19 cellular contexts compared by ENCODE assay signal in genomic region chr17:62912363-62912762, GRCh38. TPM values are rescaled to one million over a fixed set of nuclear protein-coding genes. Genes with fewer than 3 reads are reported as not detected.
DNase-seq lines count a peak whose midpoint lies in the region; ATAC-seq, FAIRE-seq and TF ChIP-seq lines count a peak whose summit lies in the region.
"Had no signal": no experiment of that assay in that cellular context is flagged by ENCODE, and none has a peak within 500 bp of the region (broad histone marks: within the 10 kb centered on the region; RNA-seq: fewer than 3 reads in every experiment).

No MANE protein-coding gene starts in this region.

- no peak overlapping the region for H2AK5ac ChIP-seq in IMR-90 (ENCODE audit: low read depth, low read length)

- H3K4me1 Mint-ChIP-seq in neural crest cell: peaks cover 33% of the 10 kb centered on the region
- no peaks in the 10 kb centered on the region for H3K4me1 Mint-ChIP-seq in natural killer cell treated with Interleukin-12 subunit alpha and Interleukin-12 subunit beta and Interleukin-15 and Interleukin-18, amount 100 ng/mL, for 72 hours (ENCODE audit: low read depth in 2 of 2)
- H3K4me1 Mint-ChIP-seq: CD4-positive, alpha-beta memory T cell had no signal

- no peak overlapping the region for H3K4ac ChIP-seq in IMR-90 (ENCODE audit: low read depth, low read length)

- no peaks in the 10 kb centered on the region for H4K20me1 ChIP-seq in IMR-90 (ENCODE audit: insufficient read depth, low read length)

- CTCF ChIA-PET in A549 (lab: Yijun Ruan, JAX) (interaction anchor here (0.9 kb wide), 1 partner anchor 191 kb away, joined by 4 read pairs; no protein-coding TSS in a partner anchor), IMR-90 (lab: Yijun Ruan, JAX) (no interaction called here)

- H3K4me1 ChIP-seq in A549: no peaks in the 10 kb centered on the region
- peaks cover 5% of the 10 kb centered on the region for H3K4me1 ChIP-seq in IMR-90 (ENCODE audit: control insufficient read depth, insufficient read depth, low read length)

- H3K27me3 ChIP-seq in IMR-90 (ENCODE audit: control insufficient read depth, insufficient read depth, low read length): peaks cover 4% of the 10 kb centered on the region

- no peak for DNase-seq in A549 (ENCODE audit: low read depth in 1 of 2, low spot score in 1 of 2)
- DNase-seq in IMR-90: no peak
- no peak for DNase-seq in neural crest cell (ENCODE audit: low read depth, low spot score)
- no peak for DNase-seq in left colon
- no peak for DNase-seq in natural killer cell treated with Interleukin-12 subunit alpha and Interleukin-12 subunit beta and Interleukin-15 and Interleukin-18, amount 100 ng/mL, for 72 hours (ENCODE audit: low spot score)
- DNase-seq: 8988T; C1 segment of cervical spinal cord; Calu3; CD4-positive, alpha-beta memory T cell; COR-L47; DMS53; DMS79 treated with DMSO at 0.1 percent for 48 hours; GF-D8; GOT3 had no signal

- TF ChIP-seq EP300 in A549 (IDR thresholded peaks at IDR 0.05): no peak

- no peak overlapping the region for H4K8ac ChIP-seq in IMR-90 (ENCODE audit: low read depth in 2 of 2, low read length in 2 of 2)

- H3K36me3 Mint-ChIP-seq in neural crest cell (ENCODE audit: low read depth): peaks cover 2% of the 10 kb centered on the region
- no peaks in the 10 kb centered on the region for H3K36me3 Mint-ChIP-seq in natural killer cell treated with Interleukin-12 subunit alpha and Interleukin-12 subunit beta and Interleukin-15 and Interleukin-18, amount 100 ng/mL, for 72 hours

- no peak overlapping the region for H2AK9ac ChIP-seq in IMR-90 (replicated peaks; ENCODE audit: low read depth, low read length, poor library complexity)

- no peak overlapping the region for H3K56ac ChIP-seq in IMR-90 (ENCODE audit: extremely low read depth, insufficient read depth, low read length)

- no peak overlapping the region for H3K4me2 ChIP-seq in A549
- no peak overlapping the region for H3K4me2 ChIP-seq in IMR-90 (ENCODE audit: low read depth, low read length)

- no TSS peak for BruUV-seq in IMR-90 (replicated peaks; lab: Mats Ljungman, UMichigan)

- H4K5ac ChIP-seq in IMR-90 (ENCODE audit: low read depth, low read length): no peak overlapping the region

- no peak overlapping the region for H3K18ac ChIP-seq in IMR-90 (ENCODE audit: low read depth, low read length)

- dilution Hi-C loops in IMR-90 (cut with HindIII; ENCODE audit: low sequenced_read_pairs, unreplicated experiment): no loop called here

- H3K4me3 ChIP-seq in A549 (no peak overlapping the region), IMR-90 (ENCODE audit: insufficient read depth, low read depth, low read length) (no peak overlapping the region)
- H3K4me3 ChIP-seq: HAP-1 had no signal

- FAIRE-seq in A549 (lab: Jason Lieb, UNC): no peak
- FAIRE-seq: GM12891, GM18507, H54 had no signal

- H2BK5ac ChIP-seq in IMR-90 (ENCODE audit: low read depth, low read length, poor library complexity, severe bottlenecking): no peak overlapping the region

- TF ChIP-seq RAD21 in A549 (conservative IDR thresholded peaks at IDR 0.05 in 1 of 2, IDR thresholded peaks at IDR 0.05 in 1 of 2): no peak
- TF ChIP-seq RAD21 in IMR-90 (IDR thresholded peaks at IDR 0.05; ENCODE audit: low read length): no peak

- no peak overlapping the region for H2BK120ac ChIP-seq in IMR-90 (ENCODE audit: low read depth, low read length)

- no peak overlapping the region for H2AFZ ChIP-seq in IMR-90 (replicated peaks; ENCODE audit: low read length, poor library complexity)

- no peak overlapping the region for H3K9ac ChIP-seq in IMR-90 (ENCODE audit: low read depth, low read length)

- H3K36me3 ChIP-seq in IMR-90 (ENCODE audit: control insufficient read depth, insufficient read depth, low read length): no peaks in the 10 kb centered on the region
- H3K36me3 ChIP-seq: HAP-1 had no signal

- WGBS in A549 (ENCODE audit: missing lambda C conversion rate): 60% methylated on average over 4 of the region's 4 CpGs
- no CpG with 5 or more reads among the region's 4 CpGs for WGBS in IMR-90 (ENCODE audit: extremely low coverage in 2 of 2, insufficient read length in 1 of 2), 2 experiments

- no peak overlapping the region for H3K4me3 Mint-ChIP-seq in neural crest cell
- H3K4me3 Mint-ChIP-seq in natural killer cell treated with Interleukin-12 subunit alpha and Interleukin-12 subunit beta and Interleukin-15 and Interleukin-18, amount 100 ng/mL, for 72 hours: no peak overlapping the region
- H3K4me3 Mint-ChIP-seq: CD4-positive, alpha-beta memory T cell had no signal

- no peak overlapping the region for H2BK15ac ChIP-seq in IMR-90 (ENCODE audit: low read depth, low read length)

- H3K27me3 Mint-ChIP-seq in neural crest cell (ENCODE audit: low read depth): no peaks in the 10 kb centered on the region
- peaks cover 21 to 38% of the 10 kb centered on the region in 2 donors for H3K27me3 Mint-ChIP-seq in natural killer cell treated with Interleukin-12 subunit alpha and Interleukin-12 subunit beta and Interleukin-15 and Interleukin-18, amount 100 ng/mL, for 72 hours

- in situ Hi-C loops in IMR-90 (cut with MboI; ENCODE audit: low sequenced_read_pairs): no loop called here

- intact Hi-C loops in IMR-90 (cut with micrococcal nuclease) (no loop called here), left colon (cut with DNase I, micrococcal nuclease) (no loop called here)

- peak overlapping the region; percentile 79 for H3K27ac Mint-ChIP-seq in neural crest cell (ENCODE audit: unreplicated experiment)
- H3K27ac Mint-ChIP-seq in natural killer cell treated with Interleukin-12 subunit alpha and Interleukin-12 subunit beta and Interleukin-15 and Interleukin-18, amount 100 ng/mL, for 72 hours: no peak overlapping the region
- H3K27ac Mint-ChIP-seq: CD4-positive, alpha-beta memory T cell had no signal

- TF ChIP-seq CTCF in A549 (IDR thresholded peaks at IDR 0.05): no peak
- no peak for TF ChIP-seq CTCF in IMR-90 (conservative IDR thresholded peaks at IDR 0.05; ENCODE audit: low read depth, low read length)
- TF ChIP-seq CTCF in neural crest cell (conservative IDR thresholded peaks at IDR 0.05): no peak

- TF ChIP-seq POLR2A in A549 (IDR thresholded peaks at IDR 0.05; ENCODE audit: low read length) (no peak), IMR-90 (IDR thresholded peaks at IDR 0.05; ENCODE audit: low read depth, low read length) (no peak)

- no peaks in the 10 kb centered on the region for H3K79me1 ChIP-seq in IMR-90 (ENCODE audit: low read depth in 1 of 2, low read length in 2 of 2)

- H3K9me3 Mint-ChIP-seq in neural crest cell: peaks cover 8% of the 10 kb centered on the region
- no peaks in the 10 kb centered on the region for H3K9me3 Mint-ChIP-seq in natural killer cell treated with Interleukin-12 subunit alpha and Interleukin-12 subunit beta and Interleukin-15 and Interleukin-18, amount 100 ng/mL, for 72 hours

- POLR2A ChIA-PET in A549 (lab: Yijun Ruan, JAX) (no interaction called here), IMR-90 (lab: Charles Lee; ENCODE audit: unreplicated experiment) (no interaction called here)

- H3K9me1 ChIP-seq in IMR-90 (ENCODE audit: insufficient read depth, low read length): no peaks in the 10 kb centered on the region; the same call in 1 of the 2 replicates

- no peak overlapping the region for H2BK20ac ChIP-seq in IMR-90 (ENCODE audit: low read depth, low read length)

- ATAC-seq in A549 (no peak), IMR-90 (ENCODE audit: low read depth) (no peak), left colon (no peak), GM18868 (IDR thresholded peaks at IDR 0.05; ENCODE audit: unreplicated experiment) (no peak)
- ATAC-seq in natural killer cell treated with Interleukin-12 subunit alpha and Interleukin-12 subunit beta and Interleukin-15 and Interleukin-18, amount 100 ng/mL, for 72 hours: no peak

- H3K9me3 ChIP-seq in A549 (peaks cover 9% of the 10 kb centered on the region; the same call in 1 of the 3 replicates), IMR-90 (ENCODE audit: control insufficient read depth, insufficient read depth, low read length) (peaks cover 8% of the 10 kb centered on the region)
- H3K9me3 ChIP-seq: HAP-1 had no signal

- H3K23ac ChIP-seq in IMR-90 (ENCODE audit: low read depth, low read length): no peak overlapping the region

- H3K27ac ChIP-seq in A549 (0 out of 6 replicates have a peak overlapping the region, but pooled peaks of 1 of the 2 experiments have one; percentile 11), IMR-90 (ENCODE audit: insufficient read depth, low read length) (no peak overlapping the region)

- H4K91ac ChIP-seq in IMR-90 (ENCODE audit: insufficient read depth, low read depth, low read length): no peak overlapping the region

- no peak overlapping the region for H3K14ac ChIP-seq in IMR-90 (replicated peaks; ENCODE audit: low read depth, low read length)

TF ChIP-seq in A549, 52 proteins besides CTCF, POLR2A, EP300 and RAD21 (continues in another document):
- TF ChIP-seq MAFK (IDR thresholded peaks at IDR 0.05; ENCODE audit: partially characterized antibody) (peak; percentile 42), HDAC2 (IDR thresholded peaks at IDR 0.05) (no peak), ESRRA (IDR thresholded peaks at IDR 0.05; ENCODE audit: borderline replicate concordance, low read length) (no peak), EHMT2 (IDR thresholded peaks at IDR 0.05; ENCODE audit: low read depth) (no peak), NFE2L2 (conservative IDR thresholded peaks at IDR 0.05; ENCODE audit: low read length) (peak; percentile 58)

TF ChIP-seq in IMR-90, 13 proteins besides CTCF, POLR2A, EP300 and RAD21:
- TF ChIP-seq NFE2L2 (IDR thresholded peaks at IDR 0.05; ENCODE audit: low read depth, low read length) (peak; percentile 58; the same call in 1 of the 2 replicates), CEBPB (IDR thresholded peaks at IDR 0.05; ENCODE audit: low read depth, low read length) (no peak), MXI1 (IDR thresholded peaks at IDR 0.05; ENCODE audit: borderline replicate concordance, low read depth, low read length) (no peak), RFX5 (IDR thresholded peaks at IDR 0.05; ENCODE audit: low read depth, low read length) (no peak)
TF ChIP-seq in IMR-90: peak in this region for 1.

RNA-seq across cellular contexts. Expression of gene TANC2, which starts 53.7 kb away (rescaled TPM):
- polyA plus RNA-seq in A549 (2011; rRNA removed) (33.7 and 60.6 TPM in 2 replicates), A549 (2017; fragmentation: RNase III; extraction: RNeasy Plus Mini Kit Qiagen cat#74134 plus additional on column Dnase treatment) (16.3 to 19.4 TPM (median 17.9 TPM) in 3 replicates), IMR-90 (2012; rRNA removed) (18.5 and 20.6 TPM in 2 replicates)
- polyA plus RNA-seq in A549 (2012; cell fraction: cytosol; rRNA removed): 8.3 and 10.8 TPM in 2 replicates
- 13.3 and 18.1 TPM in 2 replicates for polyA plus RNA-seq in A549 (2012; cell fraction: nucleus; rRNA removed)
- polyA minus RNA-seq in A549 (2011; rRNA and poly(A)+ RNA removed): 584 and 615 TPM in 2 replicates
- total RNA-seq in IMR-90 (2012; rRNA removed) (40.0 and 41.4 TPM in 2 replicates), neural crest cell (37.8 and 39.3 TPM in 2 replicates), left colon (10 to 100 TPM; 16.2 to 22.8 TPM)
- 3.9 and 6.7 TPM in 2 replicates for polyA plus RNA-seq in IMR-90 (2012; cell fraction: cytosol; rRNA removed)
- 14.4 and 33.2 TPM in 2 replicates for polyA plus RNA-seq in IMR-90 (2012; cell fraction: nucleus; rRNA removed; ENCODE audit: low replicate concordance)
- 10 to 100 TPM in 1 of 2 donors, 1 to 10 TPM in 1; 8.8 to 17.4 TPM for total RNA-seq in natural killer cell treated with Interleukin-12 subunit alpha and Interleukin-12 subunit beta and Interleukin-15 and Interleukin-18, amount 100 ng/mL, for 72 hours
